ENCODE assay signal across 9 cellular contexts in genomic region chr2:237122214-237122666, GRCh38. TPM values are rescaled to one million over a fixed set of nuclear protein-coding genes. Genes with fewer than 3 reads are reported as not detected.
DNase-seq lines count a peak whose midpoint lies in the region; ATAC-seq and TF ChIP-seq lines count a peak whose summit lies in the region.
"Had no signal": no experiment of that assay in that cellular context is flagged by ENCODE, and none has a peak within 500 bp of the region (broad histone marks: within the 10 kb centered on the region; RNA-seq: fewer than 3 reads in every experiment).

No MANE protein-coding gene starts in this region.

- H2AFZ ChIP-seq in OCI-LY7 (ENCODE audit: low read length): peak overlapping the region; percentile 47

- TF ChIP-seq CTCF in OCI-LY7 (conservative IDR thresholded peaks at IDR 0.05; ENCODE audit: low read length) (peak; percentile 67), glutamatergic neuron (IDR thresholded peaks at IDR 0.05; ENCODE audit: partially characterized antibody, unreplicated experiment) (peak; percentile 63), retinal pigment epithelial cell (conservative IDR thresholded peaks at IDR 0.05; ENCODE audit: low read depth, low read length) (peak; percentile 65)

- H3K27ac ChIP-seq in OCI-LY7 (ENCODE audit: low read depth, low read length, poor library complexity, severe bottlenecking): no peak overlapping the region

- no peaks in the 10 kb centered on the region for H3K79me2 ChIP-seq in OCI-LY7 (ENCODE audit: insufficient read depth, low read depth, low read length)

- POLR2A ChIA-PET in OCI-LY7 (lab: Charles Lee): interaction anchor here (0.6 to 0.9 kb wide), 3 partner anchors 45 to 470 kb away, joined by 3 to 4 read pairs (median 3); no protein-coding TSS in a partner anchor

- H3K4me2 ChIP-seq in OCI-LY7 (ENCODE audit: low read length): no peak overlapping the region

- ATAC-seq in HG02798 (IDR thresholded peaks at IDR 0.05; ENCODE audit: poor library complexity, unreplicated experiment) (peak; percentile 63), HG02759 (IDR thresholded peaks at IDR 0.05; ENCODE audit: unreplicated experiment) (no peak)
- ATAC-seq in activated T-helper 17 cell treated with anti-CD3 and anti-CD28 coated beads, Interleukin-2, amount 50 U/mL, for 72 hours (replicated peaks): peak; percentile 81

- H3K9me2 ChIP-seq in OCI-LY7 (ENCODE audit: insufficient read depth, low read length): no peaks in the 10 kb centered on the region

- DNase-seq in DMS53 (lab: John Stamatoyannopoulos, UW) (peak; percentile 96), OCI-LY7 (ENCODE audit: low spot score) (peak; percentile 47), glutamatergic neuron (peak; percentile 83), retinal pigment epithelial cell (ENCODE audit: low read depth) (no peak), DMS153 treated with DMSO at 0.1 percent for 48 hours (lab: John Stamatoyannopoulos, UW; ENCODE audit: unreplicated experiment) (no peak)

- H3K4me3 Mint-ChIP-seq in activated T-helper 17 cell treated with anti-CD3 and anti-CD28 coated beads, Interleukin-2, amount 50 U/mL, for 72 hours: no peak overlapping the region
- H3K4me3 Mint-ChIP-seq in glutamatergic neuron (ENCODE audit: unreplicated experiment): no peak overlapping the region
- H3K4me3 Mint-ChIP-seq: T-helper 1 cell treated with Interleukin-12 subunit alpha and Interleukin-12 subunit beta and Interleukin-4 antibody, amounts not matched to agents 30 μg/mL and 1 μg/mL, for 36 hours had no signal

- no peak overlapping the region for H3K27ac Mint-ChIP-seq in activated T-helper 17 cell treated with anti-CD3 and anti-CD28 coated beads, Interleukin-2, amount 50 U/mL, for 72 hours
- no peak overlapping the region for H3K27ac Mint-ChIP-seq in glutamatergic neuron (ENCODE audit: unreplicated experiment)
- H3K27ac Mint-ChIP-seq: T-helper 1 cell treated with Interleukin-12 subunit alpha and Interleukin-12 subunit beta and Interleukin-4 antibody, amounts not matched to agents 30 μg/mL and 1 μg/mL, for 36 hours had no signal

- peaks cover 5% of the 10 kb centered on the region for H3K4me1 ChIP-seq in OCI-LY7 (ENCODE audit: insufficient read depth, low read length, poor library complexity, severe bottlenecking)

- H3K4me1 Mint-ChIP-seq in activated T-helper 17 cell treated with anti-CD3 and anti-CD28 coated beads, Interleukin-2, amount 50 U/mL, for 72 hours: no peaks in the 10 kb centered on the region
- H3K4me1 Mint-ChIP-seq in glutamatergic neuron (ENCODE audit: low read depth, unreplicated experiment): no peaks in the 10 kb centered on the region

- H3K9me3 ChIP-seq in OCI-LY7 (ENCODE audit: low read length): no peaks in the 10 kb centered on the region

- no peaks in the 10 kb centered on the region for H4K20me1 ChIP-seq in OCI-LY7 (ENCODE audit: insufficient read depth, low read length)

- H3K36me3 ChIP-seq in OCI-LY7 (ENCODE audit: insufficient read depth, low read length): no peaks in the 10 kb centered on the region

- H3K36me3 Mint-ChIP-seq in activated T-helper 17 cell treated with anti-CD3 and anti-CD28 coated beads, Interleukin-2, amount 50 U/mL, for 72 hours (ENCODE audit: low read depth): no peaks in the 10 kb centered on the region
- H3K36me3 Mint-ChIP-seq in glutamatergic neuron (ENCODE audit: unreplicated experiment): no peaks in the 10 kb centered on the region

- CTCF ChIA-PET in OCI-LY7 (lab: Charles Lee; ENCODE audit: unreplicated experiment): no interaction called here

- no peaks in the 10 kb centered on the region for H3K27me3 Mint-ChIP-seq in activated T-helper 17 cell treated with anti-CD3 and anti-CD28 coated beads, Interleukin-2, amount 50 U/mL, for 72 hours
- peaks cover 4% of the 10 kb centered on the region for H3K27me3 Mint-ChIP-seq in glutamatergic neuron (ENCODE audit: unreplicated experiment)

- H3K9me3 Mint-ChIP-seq in activated T-helper 17 cell treated with anti-CD3 and anti-CD28 coated beads, Interleukin-2, amount 50 U/mL, for 72 hours: no peaks in the 10 kb centered on the region
- H3K9me3 Mint-ChIP-seq in glutamatergic neuron (ENCODE audit: unreplicated experiment): peaks cover 2% of the 10 kb centered on the region
- H3K9me3 Mint-ChIP-seq: T-helper 1 cell treated with Interleukin-12 subunit alpha and Interleukin-12 subunit beta and Interleukin-4 antibody, amounts not matched to agents 30 μg/mL and 1 μg/mL, for 36 hours had no signal

- no TSS peak for BruUV-seq in OCI-LY7 (replicated peaks; lab: Mats Ljungman, UMichigan)

- no peak overlapping the region for H3K4me3 ChIP-seq in OCI-LY7 (ENCODE audit: low read depth, low read length, poor library complexity, severe bottlenecking)
- H3K4me3 ChIP-seq in retinal pigment epithelial cell (ENCODE audit: low read length): no peak overlapping the region

- intact Hi-C loops in OCI-LY7 (cut with micrococcal nuclease; ENCODE audit: unreplicated experiment): loop anchor here (1.0 to 10.0 kb wide), 2 partner anchors 200 to 453 kb away; no protein-coding TSS in a partner anchor

RNA-seq across cellular contexts. Expression of gene COPS8, which starts 36.6 kb away (rescaled TPM):
- total RNA-seq in OCI-LY7 (2014; rRNA removed; shearing (Covaris generic)): 113 and 117 TPM in 2 replicates
- total RNA-seq in OCI-LY7 (2022): 57.6 and 58.8 TPM in 2 replicates
- total RNA-seq in activated T-helper 17 cell treated with anti-CD3 and anti-CD28 coated beads, Interleukin-2, amount 50 U/mL, for 72 hours: 10 to 100 TPM; 40.3 to 53.1 TPM
- total RNA-seq in glutamatergic neuron (ENCODE audit: unreplicated experiment): 55.8 TPM

Comparison
In these comparisons a context has a peak if more than half of its experiments do, and no peak if none do; other contexts are left out.
1. DNase-seq: peak in DMS53 (single experiment), OCI-LY7 (single experiment) and glutamatergic neuron (single experiment); none in retinal pigment epithelial cell (single experiment) and DMS153 treated with DMSO at 0.1 percent for 48 hours (single experiment).
2. Peak in every context shown above with its lines, with median percentiles within 50 percentile points of each other: CTCF ChIP-seq.